In genomic region chr19:19040417-19040816, GRCh38 we compare ENCODE assay signal across 1 cellular context.
TF ChIP-seq lines count a peak whose summit lies in the region.

No MANE protein-coding gene starts in this region.

TF ChIP-seq in HepG2, 621 proteins besides CTCF, POLR2A, EP300 and RAD21 (continued from another document):
- TF ChIP-seq ATM (IDR thresholded peaks at IDR 0.05; ENCODE audit: borderline replicate concordance) = no peak
- no peak for TF ChIP-seq FOXA1 (IDR thresholded peaks at IDR 0.05)
- no peak for TF ChIP-seq FOXA1 (CRISPR knock-in tag; IDR thresholded peaks at IDR 0.05)
- peak; percentile 51; the same call in 1 of the 2 replicates for TF ChIP-seq ZNF280D (CRISPR knock-in tag; IDR thresholded peaks at IDR 0.05)
- TF ChIP-seq ZNF350 (CRISPR knock-in tag; IDR thresholded peaks at IDR 0.05; ENCODE audit: borderline replicate concordance, low read depth) = no peak
- TF ChIP-seq ZNF574 (CRISPR knock-in tag; IDR thresholded peaks at IDR 0.05) = 0 out of 2 replicates have a peak, but pooled peaks have one; percentile 35
- TF ChIP-seq NAIF1 (CRISPR knock-in tag; IDR thresholded peaks at IDR 0.05; ENCODE audit: borderline replicate concordance) = no peak
- TF ChIP-seq FUBP1 (CRISPR knock-in tag; IDR thresholded peaks at IDR 0.05; ENCODE audit: borderline replicate concordance) = no peak
- TF ChIP-seq NBN (conservative IDR thresholded peaks at IDR 0.05) = no peak
- TF ChIP-seq SP1 (IDR thresholded peaks at IDR 0.05) = no peak
- TF ChIP-seq SP1 (CRISPR knock-in tag; IDR thresholded peaks at IDR 0.05) = no peak
- no peak for TF ChIP-seq SNAPC5 (CRISPR knock-in tag; IDR thresholded peaks at IDR 0.05; ENCODE audit: borderline replicate concordance)
- peak; percentile 93 for TF ChIP-seq KDM1A (CRISPR knock-in tag; IDR thresholded peaks at IDR 0.05)
- peak; percentile 72 for TF ChIP-seq CEBPG (CRISPR knock-in tag; IDR thresholded peaks at IDR 0.05)
- TF ChIP-seq FOXP4 (CRISPR knock-in tag; IDR thresholded peaks at IDR 0.05) = no peak
- TF ChIP-seq HNRNPUL1 (IDR thresholded peaks at IDR 0.05; ENCODE audit: low read depth, low read length) = no peak
- TF ChIP-seq HMGA1 (CRISPR knock-in tag; conservative IDR thresholded peaks at IDR 0.05) = no peak
- TF ChIP-seq ZSCAN20 (CRISPR knock-in tag; IDR thresholded peaks at IDR 0.05; ENCODE audit: borderline replicate concordance) = no peak
- TF ChIP-seq HMG20A (CRISPR knock-in tag; IDR thresholded peaks at IDR 0.05; ENCODE audit: borderline replicate concordance) = no peak
- TF ChIP-seq ZNF317 (CRISPR knock-in tag; IDR thresholded peaks at IDR 0.05) = no peak
- no peak for TF ChIP-seq KLF13 (CRISPR knock-in tag; IDR thresholded peaks at IDR 0.05)
- no peak for TF ChIP-seq HDAC6 (IDR thresholded peaks at IDR 0.05; ENCODE audit: low read depth, low read length)
- TF ChIP-seq TP53 (CRISPR knock-in tag; conservative IDR thresholded peaks at IDR 0.05) = 0 out of 2 replicates have a peak, but pooled peaks have one; percentile 60
- TF ChIP-seq ZNF143 (CRISPR knock-in tag; IDR thresholded peaks at IDR 0.05) = no peak
- TF ChIP-seq ADNP (CRISPR knock-in tag; IDR thresholded peaks at IDR 0.05) = peak; percentile 83
- TF ChIP-seq POLR2AphosphoS2 (IDR thresholded peaks at IDR 0.05; ENCODE audit: low read depth, low read length) = no peak
